Comparison of ENCODE assay signal across 1 cellular context in the genomic region with DNA sequence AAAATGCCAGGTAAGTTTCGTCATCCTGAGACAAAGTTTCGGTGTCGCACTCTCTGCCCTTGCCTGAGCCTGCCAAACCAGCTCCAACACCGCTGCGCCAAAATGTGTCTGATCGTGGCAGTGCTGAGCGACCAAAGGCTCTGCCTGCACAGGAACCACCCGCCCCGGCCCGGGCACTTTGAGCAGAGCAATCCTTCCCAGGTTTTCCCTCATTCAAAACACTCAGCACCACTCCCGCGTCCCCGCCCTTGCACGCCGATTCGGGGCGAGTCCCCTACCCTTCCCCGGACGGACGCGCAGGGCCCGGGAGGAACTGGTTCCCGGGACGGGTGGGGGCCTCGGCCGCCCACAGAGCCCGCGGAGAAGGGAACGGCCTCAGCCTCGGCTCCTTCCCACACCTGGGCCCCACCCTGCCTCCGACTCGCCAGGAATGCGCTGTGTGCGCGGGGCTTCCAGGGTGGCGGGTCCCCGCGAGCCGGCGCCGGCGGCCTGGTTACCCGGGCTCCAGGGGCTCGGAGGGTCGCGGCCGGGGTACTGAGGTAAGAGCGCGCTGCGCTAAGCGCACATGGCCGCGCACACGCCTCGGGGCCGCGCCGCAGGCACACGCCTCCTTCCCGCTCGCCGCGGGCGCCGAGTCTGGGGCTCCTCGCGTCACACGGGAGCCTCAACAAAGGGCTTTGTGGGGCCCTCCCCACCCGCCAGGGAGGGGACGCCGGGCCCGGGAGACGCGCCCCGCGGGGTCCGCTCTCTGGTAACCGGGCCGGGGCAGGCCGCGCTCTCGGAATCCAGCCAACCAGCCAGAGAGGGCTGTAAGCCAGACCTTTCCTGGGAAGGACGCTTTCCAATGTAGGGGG.
TF ChIP-seq lines count a peak whose summit lies in the region.

A gene with protein sequence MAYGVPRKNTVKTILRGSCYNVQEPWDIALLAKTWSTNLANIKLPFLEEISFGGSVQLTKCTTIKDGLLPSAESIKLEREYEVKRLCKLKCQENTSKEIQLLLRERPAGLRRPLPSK (minus strand): TSS at position 638 of the 854 bp plus-strand sequence. CDS start 902 bp downstream, outside the sequence.

TF ChIP-seq in HepG2, 621 proteins besides CTCF, POLR2A, EP300 and RAD21 (continued from another document):
- TF ChIP-seq, protein P1, sequence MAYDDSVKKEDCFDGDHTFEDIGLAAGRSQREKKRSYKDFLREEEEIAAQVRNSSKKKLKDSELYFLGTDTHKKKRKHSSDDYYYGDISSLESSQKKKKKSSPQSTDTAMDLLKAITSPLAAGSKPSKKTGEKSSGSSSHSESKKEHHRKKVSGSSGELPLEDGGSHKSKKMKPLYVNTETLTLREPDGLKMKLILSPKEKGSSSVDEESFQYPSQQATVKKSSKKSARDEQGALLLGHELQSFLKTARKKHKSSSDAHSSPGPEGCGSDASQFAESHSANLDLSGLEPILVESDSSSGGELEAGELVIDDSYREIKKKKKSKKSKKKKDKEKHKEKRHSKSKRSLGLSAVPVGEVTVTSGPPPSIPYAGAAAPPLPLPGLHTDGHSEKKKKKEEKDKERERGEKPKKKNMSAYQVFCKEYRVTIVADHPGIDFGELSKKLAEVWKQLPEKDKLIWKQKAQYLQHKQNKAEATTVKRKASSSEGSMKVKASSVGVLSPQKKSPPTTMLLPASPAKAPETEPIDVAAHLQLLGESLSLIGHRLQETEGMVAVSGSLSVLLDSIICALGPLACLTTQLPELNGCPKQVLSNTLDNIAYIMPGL (CRISPR knock-in tag; IDR thresholded peaks at IDR 0.05; ENCODE audit: borderline replicate concordance in 1 of 2, low read depth in 1 of 2) = peak in 1 of 2 experiments; percentile 33; a peak in 1 of 4 replicates
- TF ChIP-seq RBM39 (IDR thresholded peaks at IDR 0.05; ENCODE audit: low read depth, low read length, poor library complexity, severe bottlenecking) (no peak), MTA1 (CRISPR knock-in tag; IDR thresholded peaks at IDR 0.05; ENCODE audit: borderline replicate concordance) (peak; percentile 51; the same call in 1 of the 2 replicates), ZNF558 (CRISPR knock-in tag; IDR thresholded peaks at IDR 0.05; ENCODE audit: borderline replicate concordance) (no peak), FOXK1 (CRISPR knock-in tag; IDR thresholded peaks at IDR 0.05; ENCODE audit: borderline replicate concordance, low read depth) (no peak), ZNF3 (CRISPR knock-in tag; IDR thresholded peaks at IDR 0.05) (no peak), ZNF629 (CRISPR knock-in tag; conservative IDR thresholded peaks at IDR 0.05) (no peak), ZNF160 (CRISPR knock-in tag; IDR thresholded peaks at IDR 0.05) (no peak), TAF15 (IDR thresholded peaks at IDR 0.05; ENCODE audit: low read depth, low read length, poor library complexity, severe bottlenecking) (no peak), FOXK2 (IDR thresholded peaks at IDR 0.05) (no peak), ZNF589 (CRISPR knock-in tag; conservative IDR thresholded peaks at IDR 0.05) (0 out of 2 replicates have a peak, but pooled peaks have one; percentile 55), ZNF746 (CRISPR knock-in tag; IDR thresholded peaks at IDR 0.05) (no peak), BCL6 (CRISPR knock-in tag; IDR thresholded peaks at IDR 0.05) (no peak), KDM5A (IDR thresholded peaks at IDR 0.05; ENCODE audit: borderline replicate concordance, low read length) (no peak), HNRNPUL1 (IDR thresholded peaks at IDR 0.05; ENCODE audit: low read depth, low read length) (no peak), ISL2 (CRISPR knock-in tag; IDR thresholded peaks at IDR 0.05) (no peak), ZNF569 (CRISPR knock-in tag; IDR thresholded peaks at IDR 0.05; ENCODE audit: borderline replicate concordance) (0 out of 2 replicates have a peak, but pooled peaks have one; percentile 54), BATF2 (CRISPR knock-in tag; IDR thresholded peaks at IDR 0.05) (no peak), PTBP1 (IDR thresholded peaks at IDR 0.05; ENCODE audit: low read depth, low read length, poor library complexity, severe bottlenecking) (no peak), RXRA (CRISPR knock-in tag; IDR thresholded peaks at IDR 0.05) (no peak; the same call in 1 of the 2 replicates), RBFOX2 (IDR thresholded peaks at IDR 0.05; ENCODE audit: low read depth, low read length) (peak; percentile 32; the same call in 1 of the 2 replicates), SNAPC2 (CRISPR knock-in tag; IDR thresholded peaks at IDR 0.05) (no peak), ZFP1 (CRISPR knock-in tag; IDR thresholded peaks at IDR 0.05) (no peak), RNF2 (conservative IDR thresholded peaks at IDR 0.05; ENCODE audit: low read depth) (no peak)
- TF ChIP-seq, protein P2, sequence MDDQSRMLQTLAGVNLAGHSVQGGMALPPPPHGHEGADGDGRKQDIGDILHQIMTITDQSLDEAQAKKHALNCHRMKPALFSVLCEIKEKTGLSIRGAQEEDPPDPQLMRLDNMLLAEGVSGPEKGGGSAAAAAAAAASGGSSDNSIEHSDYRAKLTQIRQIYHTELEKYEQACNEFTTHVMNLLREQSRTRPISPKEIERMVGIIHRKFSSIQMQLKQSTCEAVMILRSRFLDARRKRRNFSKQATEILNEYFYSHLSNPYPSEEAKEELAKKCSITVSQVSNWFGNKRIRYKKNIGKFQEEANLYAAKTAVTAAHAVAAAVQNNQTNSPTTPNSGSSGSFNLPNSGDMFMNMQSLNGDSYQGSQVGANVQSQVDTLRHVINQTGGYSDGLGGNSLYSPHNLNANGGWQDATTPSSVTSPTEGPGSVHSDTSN (CRISPR knock-in tag; IDR thresholded peaks at IDR 0.05; ENCODE audit: borderline replicate concordance) = no peak
- TF ChIP-seq, protein P3, sequence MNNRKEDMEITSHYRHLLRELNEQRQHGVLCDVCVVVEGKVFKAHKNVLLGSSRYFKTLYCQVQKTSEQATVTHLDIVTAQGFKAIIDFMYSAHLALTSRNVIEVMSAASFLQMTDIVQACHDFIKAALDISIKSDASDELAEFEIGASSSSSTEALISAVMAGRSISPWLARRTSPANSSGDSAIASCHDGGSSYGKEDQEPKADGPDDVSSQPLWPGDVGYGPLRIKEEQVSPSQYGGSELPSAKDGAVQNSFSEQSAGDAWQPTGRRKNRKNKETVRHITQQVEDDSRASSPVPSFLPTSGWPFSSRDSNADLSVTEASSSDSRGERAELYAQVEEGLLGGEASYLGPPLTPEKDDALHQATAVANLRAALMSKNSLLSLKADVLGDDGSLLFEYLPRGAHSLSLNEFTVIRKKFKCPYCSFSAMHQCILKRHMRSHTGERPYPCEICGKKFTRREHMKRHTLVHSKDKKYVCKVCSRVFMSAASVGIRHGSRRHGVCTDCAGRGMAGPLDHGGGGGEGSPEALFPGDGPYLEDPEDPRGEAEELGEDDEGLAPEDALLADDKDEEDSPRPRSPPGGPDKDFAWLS (CRISPR knock-in tag; IDR thresholded peaks at IDR 0.05; ENCODE audit: borderline replicate concordance) = no peak
